28 cellular contexts compared by ENCODE assay signal in the genomic region with DNA sequence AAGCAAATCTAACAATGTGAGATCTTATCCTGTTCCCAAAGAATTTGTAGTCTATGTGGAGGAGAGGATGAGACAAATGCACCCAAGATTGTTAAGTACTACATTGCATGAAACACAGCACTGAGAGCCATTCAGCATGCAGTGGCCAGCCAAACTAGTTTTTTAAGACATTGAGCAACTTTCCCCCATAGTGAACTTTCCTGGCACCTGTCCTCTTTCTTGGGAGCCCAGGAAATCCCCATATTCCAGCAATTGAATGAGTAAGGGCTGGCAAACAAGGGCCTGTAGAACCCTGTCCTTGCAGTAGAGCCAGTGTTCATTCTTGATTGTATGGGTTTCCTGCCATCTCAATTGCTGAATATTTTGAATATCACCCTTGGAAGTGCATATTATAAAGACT. TPM values are rescaled to one million over a fixed set of nuclear protein-coding genes. Genes with fewer than 3 reads are reported as not detected.
DNase-seq lines count a peak whose midpoint lies in the region; ATAC-seq and TF ChIP-seq lines count a peak whose summit lies in the region.
"Had no signal": no experiment of that assay in that cellular context is flagged by ENCODE, and none has a peak within 500 bp of the region (broad histone marks: within the 10 kb centered on the region; RNA-seq: fewer than 3 reads in every experiment).

No MANE protein-coding gene starts in this region.

- H3K79me2 ChIP-seq in PC-3 (ENCODE audit: low read length): no peaks in the 10 kb centered on the region

- no peaks in the 10 kb centered on the region for H3K9me2 ChIP-seq in PC-3 (replicated peaks; ENCODE audit: low read length)

- no peaks in the 10 kb centered on the region for H3K4me1 ChIP-seq in PC-3 (ENCODE audit: insufficient read depth, low read length)
- H3K4me1 ChIP-seq: esophagus muscularis mucosa had no signal

- H3K9me3 ChIP-seq in PC-3 (ENCODE audit: low read length): no peaks in the 10 kb centered on the region
- H3K9me3 ChIP-seq: esophagus muscularis mucosa had no signal

- H4K20me1 ChIP-seq in PC-3 (ENCODE audit: low read length): no peaks in the 10 kb centered on the region

- H3K4me3 ChIP-seq in AG09309 (ENCODE audit: control insufficient read depth, low read depth, low read length) (no peak overlapping the region), PC-3 (ENCODE audit: low read length) (no peak overlapping the region)
- H3K4me3 ChIP-seq: cardiac muscle cell, coronary artery, esophagus muscularis mucosa had no signal

- TF ChIP-seq CTCF in AG09309 (IDR thresholded peaks at IDR 0.05; ENCODE audit: control insufficient read depth, insufficient read depth, low read depth, low read length, missing control alignments) (no peak), PC-3 (conservative IDR thresholded peaks at IDR 0.05; ENCODE audit: low read depth, low read length) (no peak)

- H3K4me2 ChIP-seq in PC-3 (ENCODE audit: low read length): no peak overlapping the region

- intact Hi-C loops in PC-3 (cut with micrococcal nuclease): no loop called here

- H3K27me3 ChIP-seq in PC-3 (ENCODE audit: low read length): no peaks in the 10 kb centered on the region
- H3K27me3 ChIP-seq: cardiac muscle cell, esophagus muscularis mucosa had no signal

- H3K27ac ChIP-seq in PC-3 (ENCODE audit: low read length) (no peak overlapping the region), epithelial cell of prostate (no peak overlapping the region)
- H3K27ac ChIP-seq: cardiac muscle cell, coronary artery, esophagus muscularis mucosa had no signal

- H3F3A ChIP-seq in PC-3 (ENCODE audit: low read length, unreplicated experiment): no peaks in the 10 kb centered on the region

- DNase-seq in AG09309 (ENCODE audit: low read depth) (peak; percentile 8), PC-3 (peak; percentile 73), epithelial cell of prostate (ENCODE audit: low read depth, low spot score) (peak; percentile 60), kidney tubule cell (ENCODE audit: low spot score) (peak; percentile 67), globus pallidus (ENCODE audit: low spot score) (no peak), NCI-H146 (lab: John Stamatoyannopoulos, UW) (no peak)
- DNase-seq: 8988T; activated CD4-positive, alpha-beta T cell treated with anti-CD3 and anti-CD28 coated beads, Interleukin-2, amount 50 U/mL, for 4 hours; activated naive CD4-positive, alpha-beta T cell treated with anti-CD3 and anti-CD28 coated beads, Interleukin-2, amount 50 U/mL, for 16 hours; AML-193; amygdala; CD4-positive, alpha-beta memory T cell; DMS 273 treated with DMSO at 0.1 percent for 48 hours; effector memory CD8-positive, alpha-beta T cell; EL; NCI-H1105; NCI-H2029; NCI-H2227 treated with DMSO at 0.1 percent for 48 hours; NCI-H748 treated with DMSO at 0.1 percent for 48 hours; posterior cingulate gyrus; stimulated activated CD4-positive, alpha-beta T cell treated with anti-CD3 and anti-CD28 coated beads, Interleukin-4, amount 100 ng/mL, for 4 hours; T-helper 1 cell had no signal

- POLR2A ChIA-PET in PC-3 (lab: Charles Lee; ENCODE audit: unreplicated experiment): no interaction called here

- CTCF ChIA-PET in PC-3 (lab: Charles Lee): no interaction called here

- no peak overlapping the region for H3K9ac ChIP-seq in PC-3 (ENCODE audit: low read length)

- BruUV-seq in PC-3 (replicated peaks; lab: Mats Ljungman, UMichigan): no TSS peak

- H3K36me3 ChIP-seq in PC-3 (ENCODE audit: low read depth, low read length): no peaks in the 10 kb centered on the region
- H3K36me3 ChIP-seq: cardiac muscle cell, esophagus muscularis mucosa had no signal

- ATAC-seq in PC-3 (no peak), GM19467 (IDR thresholded peaks at IDR 0.05; ENCODE audit: unreplicated experiment) (no peak), HG02623 (IDR thresholded peaks at IDR 0.05; ENCODE audit: unreplicated experiment) (no peak)
- ATAC-seq: effector memory CD8-positive, alpha-beta T cell; sciatic nerve had no signal

- no peak overlapping the region for H2AFZ ChIP-seq in PC-3 (ENCODE audit: low read length)

RNA-seq across cellular contexts. Expression of gene FIGN, which starts 58.8 kb away (rescaled TPM):
- 1.3 and 1.5 TPM in 2 replicates for total RNA-seq in PC-3 (2014; rRNA removed)
- total RNA-seq: CD4-positive, alpha-beta memory T cell had no signal

Comparison
In these comparisons a context has a peak if more than half of its experiments do, and no peak if none do; other contexts are left out.
1. DNase-seq: peak in AG09309 (single experiment), PC-3 (single experiment), epithelial cell of prostate (single experiment) and kidney tubule cell (single experiment); none in globus pallidus (single experiment) and NCI-H146 (single experiment).